Comparison of ENCODE assay signal across 1 cellular context in genomic region chr6:41372526-41373366, GRCh38.
TF ChIP-seq lines count a peak whose summit lies in the region.

No MANE protein-coding gene starts in this region.

TF ChIP-seq in HepG2, 621 proteins besides CTCF, POLR2A, EP300 and RAD21 (continued from another document and continues in another):
- TF ChIP-seq, protein P1, sequence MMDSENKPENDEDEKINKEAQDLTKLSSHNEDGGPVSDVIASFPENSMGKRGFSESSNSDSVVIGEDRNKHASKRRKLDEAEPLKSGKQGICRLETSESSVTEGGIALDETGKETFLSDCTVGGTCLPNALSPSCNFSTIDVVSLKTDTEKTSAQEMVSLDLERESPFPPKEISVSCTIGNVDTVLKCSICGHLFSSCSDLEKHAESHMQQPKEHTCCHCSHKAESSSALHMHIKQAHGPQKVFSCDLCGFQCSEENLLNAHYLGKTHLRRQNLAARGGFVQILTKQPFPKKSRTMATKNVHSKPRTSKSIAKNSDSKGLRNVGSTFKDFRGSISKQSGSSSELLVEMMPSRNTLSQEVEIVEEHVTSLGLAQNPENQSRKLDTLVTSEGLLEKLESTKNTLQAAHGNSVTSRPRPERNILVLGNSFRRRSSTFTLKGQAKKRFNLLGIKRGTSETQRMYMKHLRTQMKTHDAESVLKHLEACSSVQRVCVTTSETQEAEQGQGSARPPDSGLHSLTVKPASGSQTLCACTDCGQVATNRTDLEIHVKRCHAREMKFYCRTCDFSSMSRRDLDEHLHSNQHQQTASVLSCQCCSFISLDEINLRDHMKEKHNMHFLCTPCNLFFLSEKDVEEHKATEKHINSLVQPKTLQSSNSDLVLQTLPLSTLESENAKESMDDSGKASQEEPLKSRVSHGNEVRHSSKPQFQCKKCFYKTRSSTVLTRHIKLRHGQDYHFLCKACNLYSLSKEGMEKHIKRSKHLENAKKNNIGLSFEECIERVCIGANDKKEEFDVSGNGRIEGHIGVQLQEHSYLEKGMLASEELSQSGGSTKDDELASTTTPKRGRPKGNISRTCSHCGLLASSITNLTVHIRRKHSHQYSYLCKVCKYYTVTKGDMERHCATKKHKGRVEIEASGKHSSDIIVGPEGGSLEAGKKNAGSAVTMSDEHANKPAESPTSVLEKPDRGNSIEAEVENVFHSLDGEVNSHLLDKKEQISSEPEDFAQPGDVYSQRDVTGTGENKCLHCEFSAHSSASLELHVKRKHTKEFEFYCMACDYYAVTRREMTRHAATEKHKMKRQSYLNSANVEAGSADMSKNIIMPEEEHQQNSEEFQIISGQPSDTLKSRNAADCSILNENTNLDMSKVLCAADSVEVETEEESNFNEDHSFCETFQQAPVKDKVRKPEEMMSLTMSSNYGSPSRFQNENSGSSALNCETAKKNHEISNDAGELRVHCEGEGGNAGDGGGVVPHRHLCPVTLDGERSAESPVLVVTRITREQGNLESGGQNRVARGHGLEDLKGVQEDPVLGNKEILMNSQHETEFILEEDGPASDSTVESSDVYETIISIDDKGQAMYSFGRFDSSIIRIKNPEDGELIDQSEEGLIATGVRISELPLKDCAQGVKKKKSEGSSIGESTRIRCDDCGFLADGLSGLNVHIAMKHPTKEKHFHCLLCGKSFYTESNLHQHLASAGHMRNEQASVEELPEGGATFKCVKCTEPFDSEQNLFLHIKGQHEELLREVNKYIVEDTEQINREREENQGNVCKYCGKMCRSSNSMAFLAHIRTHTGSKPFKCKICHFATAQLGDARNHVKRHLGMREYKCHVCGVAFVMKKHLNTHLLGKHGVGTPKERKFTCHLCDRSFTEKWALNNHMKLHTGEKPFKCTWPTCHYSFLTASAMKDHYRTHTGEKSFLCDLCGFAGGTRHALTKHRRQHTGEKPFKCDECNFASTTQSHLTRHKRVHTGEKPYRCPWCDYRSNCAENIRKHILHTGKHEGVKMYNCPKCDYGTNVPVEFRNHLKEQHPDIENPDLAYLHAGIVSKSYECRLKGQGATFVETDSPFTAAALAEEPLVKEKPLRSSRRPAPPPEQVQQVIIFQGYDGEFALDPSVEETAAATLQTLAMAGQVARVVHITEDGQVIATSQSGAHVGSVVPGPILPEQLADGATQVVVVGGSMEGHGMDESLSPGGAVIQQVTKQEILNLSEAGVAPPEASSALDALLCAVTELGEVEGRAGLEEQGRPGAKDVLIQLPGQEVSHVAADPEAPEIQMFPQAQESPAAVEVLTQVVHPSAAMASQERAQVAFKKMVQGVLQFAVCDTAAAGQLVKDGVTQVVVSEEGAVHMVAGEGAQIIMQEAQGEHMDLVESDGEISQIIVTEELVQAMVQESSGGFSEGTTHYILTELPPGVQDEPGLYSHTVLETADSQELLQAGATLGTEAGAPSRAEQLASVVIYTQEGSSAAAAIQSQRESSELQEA (CRISPR knock-in tag; IDR thresholded peaks at IDR 0.05; ENCODE audit: not compliant biosample characterization), result no peak
- TF ChIP-seq HNRNPUL1 (IDR thresholded peaks at IDR 0.05; ENCODE audit: low read depth, low read length) (no peak), ZBTB7B (CRISPR knock-in tag; IDR thresholded peaks at IDR 0.05) (peak; percentile 87), NPAS2 (CRISPR knock-in tag; IDR thresholded peaks at IDR 0.05; ENCODE audit: borderline replicate concordance) (no peak), MXI1 (IDR thresholded peaks at IDR 0.05; ENCODE audit: borderline replicate concordance, low read depth, low read length) (no peak), SNAPC4 (CRISPR knock-in tag; IDR thresholded peaks at IDR 0.05) (peak; percentile 19; the same call in 1 of the 2 replicates), MTF2 (CRISPR knock-in tag; IDR thresholded peaks at IDR 0.05; ENCODE audit: borderline replicate concordance) (no peak), NFE2L1 (CRISPR knock-in tag; IDR thresholded peaks at IDR 0.05; ENCODE audit: borderline replicate concordance) (no peak), YEATS2 (CRISPR knock-in tag; IDR thresholded peaks at IDR 0.05; ENCODE audit: borderline replicate concordance) (no peak), BRD4 (CRISPR knock-in tag; IDR thresholded peaks at IDR 0.05) (no peak), JUND (CRISPR knock-in tag; IDR thresholded peaks at IDR 0.05) (no peak), ZSCAN12 (CRISPR knock-in tag; IDR thresholded peaks at IDR 0.05) (no peak), DNMT3B (CRISPR knock-in tag; conservative IDR thresholded peaks at IDR 0.05) (no peak), ZNF614 (CRISPR knock-in tag; IDR thresholded peaks at IDR 0.05; ENCODE audit: borderline replicate concordance) (no peak), TRAFD1 (CRISPR knock-in tag; IDR thresholded peaks at IDR 0.05; ENCODE audit: borderline replicate concordance) (no peak), ZNF510 (CRISPR knock-in tag; IDR thresholded peaks at IDR 0.05; ENCODE audit: low read depth) (no peak), ZNF772 (CRISPR knock-in tag; IDR thresholded peaks at IDR 0.05) (no peak), ZNF816 (CRISPR knock-in tag; IDR thresholded peaks at IDR 0.05; ENCODE audit: borderline replicate concordance) (no peak), ZNF30 (CRISPR knock-in tag; IDR thresholded peaks at IDR 0.05) (no peak), ESRRA (CRISPR knock-in tag; IDR thresholded peaks at IDR 0.05; ENCODE audit: low read depth) (peak; percentile 84; the same call in 1 of the 2 replicates), ZNF766 (CRISPR knock-in tag; IDR thresholded peaks at IDR 0.05; ENCODE audit: borderline replicate concordance) (no peak), RXRB (CRISPR knock-in tag; IDR thresholded peaks at IDR 0.05; ENCODE audit: borderline replicate concordance) (0 out of 2 replicates have a peak, but pooled peaks have one; percentile 5), PCBP2 (optimal IDR thresholded peaks at IDR 0.05; ENCODE audit: low read depth, low read length, poor library complexity, severe bottlenecking) (no peak), ATF7-NPFF (CRISPR knock-in tag; IDR thresholded peaks at IDR 0.05; ENCODE audit: low read depth) (no peak), JUN (CRISPR knock-in tag; IDR thresholded peaks at IDR 0.05) (no peak), ZNF737 (CRISPR knock-in tag; IDR thresholded peaks at IDR 0.05; ENCODE audit: borderline replicate concordance) (no peak), RBFOX2 (IDR thresholded peaks at IDR 0.05; ENCODE audit: low read depth, low read length) (no peak), MIER3 (CRISPR knock-in tag; IDR thresholded peaks at IDR 0.05; ENCODE audit: borderline replicate concordance) (no peak), ELF4 (CRISPR knock-in tag; IDR thresholded peaks at IDR 0.05; ENCODE audit: borderline replicate concordance) (no peak), MEIS2 (CRISPR knock-in tag; IDR thresholded peaks at IDR 0.05) (peak; percentile 11; the same call in 1 of the 2 replicates), LBX2 (CRISPR knock-in tag; IDR thresholded peaks at IDR 0.05; ENCODE audit: borderline replicate concordance) (no peak), ZNF441 (CRISPR knock-in tag; IDR thresholded peaks at IDR 0.05; ENCODE audit: borderline replicate concordance) (peak; percentile 69), ZSCAN30 (CRISPR knock-in tag; IDR thresholded peaks at IDR 0.05) (no peak), GABPA (IDR thresholded peaks at IDR 0.05; ENCODE audit: low read depth, low read length) (no peak), GABPA (CRISPR knock-in tag; IDR thresholded peaks at IDR 0.05; ENCODE audit: low read depth) (no peak), GRHL1 (CRISPR knock-in tag; conservative IDR thresholded peaks at IDR 0.05) (no peak), E2F5 (CRISPR knock-in tag; conservative IDR thresholded peaks at IDR 0.05) (no peak), NR2F6 (IDR thresholded peaks at IDR 0.05) (no peak), NR2F6 (CRISPR knock-in tag; IDR thresholded peaks at IDR 0.05) (no peak; the same call in 1 of the 2 replicates), ZNF343 (CRISPR knock-in tag; IDR thresholded peaks at IDR 0.05) (no peak), ZNF317 (CRISPR knock-in tag; IDR thresholded peaks at IDR 0.05) (0 out of 2 replicates have a peak, but pooled peaks have one; percentile 40)
- TF ChIP-seq, protein P2, sequence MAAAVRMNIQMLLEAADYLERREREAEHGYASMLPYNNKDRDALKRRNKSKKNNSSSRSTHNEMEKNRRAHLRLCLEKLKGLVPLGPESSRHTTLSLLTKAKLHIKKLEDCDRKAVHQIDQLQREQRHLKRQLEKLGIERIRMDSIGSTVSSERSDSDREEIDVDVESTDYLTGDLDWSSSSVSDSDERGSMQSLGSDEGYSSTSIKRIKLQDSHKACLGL (CRISPR knock-in tag; IDR thresholded peaks at IDR 0.05), result peak; percentile 49; the same call in 1 of the 2 replicates
- TF ChIP-seq, protein P3, sequence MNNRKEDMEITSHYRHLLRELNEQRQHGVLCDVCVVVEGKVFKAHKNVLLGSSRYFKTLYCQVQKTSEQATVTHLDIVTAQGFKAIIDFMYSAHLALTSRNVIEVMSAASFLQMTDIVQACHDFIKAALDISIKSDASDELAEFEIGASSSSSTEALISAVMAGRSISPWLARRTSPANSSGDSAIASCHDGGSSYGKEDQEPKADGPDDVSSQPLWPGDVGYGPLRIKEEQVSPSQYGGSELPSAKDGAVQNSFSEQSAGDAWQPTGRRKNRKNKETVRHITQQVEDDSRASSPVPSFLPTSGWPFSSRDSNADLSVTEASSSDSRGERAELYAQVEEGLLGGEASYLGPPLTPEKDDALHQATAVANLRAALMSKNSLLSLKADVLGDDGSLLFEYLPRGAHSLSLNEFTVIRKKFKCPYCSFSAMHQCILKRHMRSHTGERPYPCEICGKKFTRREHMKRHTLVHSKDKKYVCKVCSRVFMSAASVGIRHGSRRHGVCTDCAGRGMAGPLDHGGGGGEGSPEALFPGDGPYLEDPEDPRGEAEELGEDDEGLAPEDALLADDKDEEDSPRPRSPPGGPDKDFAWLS (CRISPR knock-in tag; IDR thresholded peaks at IDR 0.05; ENCODE audit: borderline replicate concordance), result no peak
